9 cellular contexts compared by ENCODE assay signal in genomic region chr2:43055086-43055912, GRCh38.
"Had no signal": no experiment of that assay in that cellular context is flagged by ENCODE, and none has a peak within 500 bp of the region (broad histone marks: within the 10 kb centered on the region; RNA-seq: fewer than 3 reads in every experiment).

No MANE protein-coding gene starts in this region.

- H3K36me3 ChIP-seq: ascending aorta, esophagus muscularis mucosa, ovary, tibial nerve had no signal

- H3K4me3 ChIP-seq: ascending aorta, esophagus muscularis mucosa, ovary, tibial nerve had no signal

- DNase-seq: activated naive CD4-positive, alpha-beta T cell; activated T-cell treated with anti-CD3 and anti-CD28 coated beads for 4 hours; naive thymus-derived CD8-positive, alpha-beta T cell had no signal

- H3K9me3 ChIP-seq: ascending aorta, esophagus muscularis mucosa, ovary, tibial nerve had no signal

- H3K27ac ChIP-seq: ascending aorta, esophagus muscularis mucosa, ovary, tibial nerve had no signal

- H3K27ac Mint-ChIP-seq: stimulated activated effector memory CD8-positive, alpha-beta T cell treated with anti-CD3 and anti-CD28 coated beads, Interleukin-12 subunit alpha, Interleukin-12 subunit beta, amount 100 ng/mL, for 72 hours had no signal

- H3K27me3 ChIP-seq: ascending aorta, esophagus muscularis mucosa, ovary, tibial nerve had no signal

- H3K9me3 Mint-ChIP-seq: naive thymus-derived CD8-positive, alpha-beta T cell; stimulated activated effector memory CD8-positive, alpha-beta T cell treated with anti-CD3 and anti-CD28 coated beads, Interleukin-12 subunit alpha, Interleukin-12 subunit beta, amount 100 ng/mL, for 72 hours had no signal

- ATAC-seq: activated CD4-positive, CD25-positive, alpha-beta regulatory T cell treated with anti-CD3 and anti-CD28 coated beads, Interleukin-2, amount 50 U/mL, for 24 hours; naive thymus-derived CD8-positive, alpha-beta T cell; stimulated activated effector memory CD8-positive, alpha-beta T cell treated with anti-CD3 and anti-CD28 coated beads, Interleukin-12 subunit alpha, Interleukin-12 subunit beta, amount 100 ng/mL, for 72 hours had no signal

- H3K4me3 Mint-ChIP-seq: naive thymus-derived CD8-positive, alpha-beta T cell; stimulated activated effector memory CD8-positive, alpha-beta T cell treated with anti-CD3 and anti-CD28 coated beads, Interleukin-12 subunit alpha, Interleukin-12 subunit beta, amount 100 ng/mL, for 72 hours had no signal

- H3K27me3 Mint-ChIP-seq: naive thymus-derived CD8-positive, alpha-beta T cell had no signal
